In the genomic region with DNA sequence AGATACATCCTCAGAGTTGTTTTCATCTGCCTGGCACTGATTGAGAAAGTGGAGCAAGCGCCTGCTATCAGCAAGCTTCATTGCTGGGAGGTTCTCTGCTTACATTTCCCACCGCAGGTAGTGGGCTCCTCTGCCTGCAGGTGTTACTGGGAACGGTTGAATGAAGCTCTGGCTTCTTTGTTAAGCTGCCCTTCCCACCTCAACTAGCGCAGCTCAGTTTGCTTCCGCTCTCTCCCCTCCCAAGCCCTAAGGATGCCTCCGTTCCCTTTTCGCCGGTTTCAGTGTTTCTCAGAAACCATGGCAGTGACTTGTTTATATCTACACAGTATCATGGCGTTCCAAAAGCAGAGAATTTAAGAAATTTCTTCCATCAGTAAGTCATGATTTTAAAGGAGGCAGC, we compare ENCODE assay signal across 20 cellular contexts.
DNase-seq lines count a peak whose midpoint lies in the region; ATAC-seq, FAIRE-seq and TF ChIP-seq lines count a peak whose summit lies in the region.
"Had no signal": no experiment of that assay in that cellular context is flagged by ENCODE, and none has a peak within 500 bp of the region (broad histone marks: within the 10 kb centered on the region; RNA-seq: fewer than 3 reads in every experiment).

No MANE protein-coding gene starts in this region.

- no peak for FAIRE-seq in kidney (lab: Jason Lieb, UNC)
- FAIRE-seq: A204.1, GM12892 had no signal

- DNase-seq in GM23338 (ENCODE audit: low spot score): peak; percentile 70
- peak; percentile 32 for DNase-seq in WTC11 (ENCODE audit: low spot score)
- DNase-seq in kidney: peak; percentile 26
- DNase-seq in sciatic nerve (ENCODE audit: low spot score): no peak
- DNase-seq in NCI-H2081 (lab: John Stamatoyannopoulos, UW): no peak
- DNase-seq: IMR-90, Karpas-422, MM.1S, NCI-H187 treated with DMSO at 0.1 percent for 48 hours, NCI-H2171 treated with DMSO at 0.1 percent for 48 hours, NCI-H510A, NCI-H774, PC-9 had no signal

- no peak overlapping the region for H3K4me2 ChIP-seq in GM23338
- H3K4me2 ChIP-seq: PC-9 had no signal

- peak; percentile 84 for ATAC-seq in GM23338
- peak; percentile 79 for ATAC-seq in WTC11
- ATAC-seq in sciatic nerve: peak; percentile 41
- no peak for ATAC-seq in GM19467 (IDR thresholded peaks at IDR 0.05; ENCODE audit: unreplicated experiment)
- ATAC-seq in GM21367 (IDR thresholded peaks at IDR 0.05; ENCODE audit: unreplicated experiment): no peak
- no peak for ATAC-seq in GM21825 (IDR thresholded peaks at IDR 0.05; ENCODE audit: unreplicated experiment)

- H4K20me1 ChIP-seq in GM23338 (replicated peaks; ENCODE audit: insufficient read depth): no peaks in the 10 kb centered on the region

- H3K4me3 Mint-ChIP-seq in GM23338: no peak overlapping the region
- H3K4me3 Mint-ChIP-seq in WTC11: no peak overlapping the region

- no peaks in the 10 kb centered on the region for H3K36me3 ChIP-seq in GM23338 (ENCODE audit: insufficient read depth)
- H3K36me3 ChIP-seq in kidney (ENCODE audit: control insufficient read depth in 1 of 2, insufficient read depth in 2 of 2, low read length in 2 of 2): no peaks in the 10 kb centered on the region
- H3K36me3 ChIP-seq: HAP-1, SJSA1 had no signal

- POLR2A ChIA-PET in WTC11 (lab: Charles Lee): no interaction called here

- CTCF ChIA-PET in WTC11 (lab: Charles Lee): interaction anchor here (0.7 to 2.7 kb wide), 18 partner anchors 26 to 323 kb away, joined by 3 to 20 read pairs (median 5); no protein-coding TSS in a partner anchor

- no peak overlapping the region for H3K9ac ChIP-seq in kidney (ENCODE audit: low read length in 2 of 2)

- no peaks in the 10 kb centered on the region; the same call in 1 of the 2 replicates for H3K4me1 ChIP-seq in GM23338 (ENCODE audit: insufficient read depth)
- H3K4me1 ChIP-seq in kidney (ENCODE audit: control insufficient read depth in 1 of 2, insufficient read depth in 1 of 2, low read depth in 1 of 2, low read length in 2 of 2): no peaks in the 10 kb centered on the region
- H3K4me1 ChIP-seq: SJSA1 had no signal

- H3K4me1 Mint-ChIP-seq in GM23338 (peaks cover 20% of the 10 kb centered on the region; the same call in 2 of the 3 replicates), WTC11 (peaks cover 24% of the 10 kb centered on the region)

- H3F3A ChIP-seq in GM23338 (replicated peaks; ENCODE audit: low read depth): 0 out of 2 replicates have a peak, but pooled peaks cover 4% of the 10 kb centered on the region

- no peak overlapping the region for H3K4me3 ChIP-seq in GM23338
- H3K4me3 ChIP-seq in kidney (ENCODE audit: low read length in 2 of 2): no peak overlapping the region
- H3K4me3 ChIP-seq: HAP-1, PC-9, SJSA1 had no signal

- TF ChIP-seq CTCF in GM23338 (conservative IDR thresholded peaks at IDR 0.05; ENCODE audit: low read depth in 2 of 2) (no peak), WTC11 (IDR thresholded peaks at IDR 0.05) (no peak), kidney (IDR thresholded peaks at IDR 0.05; ENCODE audit: borderline replicate concordance, extremely low read depth, insufficient read depth) (no peak)

- H3K9me3 Mint-ChIP-seq in GM23338 (no peaks in the 10 kb centered on the region), WTC11 (no peaks in the 10 kb centered on the region)

- H2AFZ ChIP-seq in GM23338: no peak overlapping the region
- H2AFZ ChIP-seq: PC-9 had no signal

- no peaks in the 10 kb centered on the region for H3K9me3 ChIP-seq in kidney (ENCODE audit: control insufficient read depth in 1 of 2, low read length in 2 of 2)
- H3K9me3 ChIP-seq: HAP-1, SJSA1 had no signal

- H3K36me3 Mint-ChIP-seq in GM23338 (ENCODE audit: low read depth) (no peaks in the 10 kb centered on the region), WTC11 (no peaks in the 10 kb centered on the region)

- H3K79me2 ChIP-seq in GM23338 (replicated peaks; ENCODE audit: insufficient read depth): no peaks in the 10 kb centered on the region

- H3K27ac Mint-ChIP-seq in GM23338: no peak overlapping the region
- peak overlapping the region; percentile 55 for H3K27ac Mint-ChIP-seq in WTC11

- H3K27ac ChIP-seq in GM23338 (ENCODE audit: low read depth) (no peak overlapping the region), kidney (ENCODE audit: low read depth in 2 of 2, low read length in 2 of 2) (no peak overlapping the region)
- H3K27ac ChIP-seq: PC-9, SJSA1 had no signal

- no peaks in the 10 kb centered on the region for H3K27me3 ChIP-seq in GM23338 (ENCODE audit: insufficient read depth)
- H3K27me3 ChIP-seq: SJSA1 had no signal

- peaks cover 6% of the 10 kb centered on the region for H3K27me3 Mint-ChIP-seq in GM23338 (ENCODE audit: insufficient read depth, low read depth, poor library complexity)
- H3K27me3 Mint-ChIP-seq in WTC11 (ENCODE audit: low read depth): no peaks in the 10 kb centered on the region

- intact Hi-C loops in kidney (cut with DNase I): no loop called here
- intact Hi-C loops in sciatic nerve (cut with DNase I): no loop called here

- H3K9me2 ChIP-seq in GM23338 (ENCODE audit: insufficient read depth): no peaks in the 10 kb centered on the region

TF ChIP-seq in GM23338, 12 proteins besides CTCF, POLR2A, EP300 and RAD21 (continues in another document):
- TF ChIP-seq POLR2AphosphoS5 (IDR thresholded peaks at IDR 0.05; ENCODE audit: low read depth) (no peak), ZNF331 (CRISPR knock-in tag; IDR thresholded peaks at IDR 0.05; ENCODE audit: low read depth) (no peak), STAT1 (IDR thresholded peaks at IDR 0.05; ENCODE audit: unreplicated experiment) (no peak), EZH2 (IDR thresholded peaks at IDR 0.05; ENCODE audit: low read depth, unreplicated experiment) (no peak), ZNF114 (CRISPR knock-in tag; IDR thresholded peaks at IDR 0.05) (no peak), EZH2phosphoT487 (IDR thresholded peaks at IDR 0.05; ENCODE audit: unreplicated experiment) (no peak)
- TF ChIP-seq, protein P1, sequence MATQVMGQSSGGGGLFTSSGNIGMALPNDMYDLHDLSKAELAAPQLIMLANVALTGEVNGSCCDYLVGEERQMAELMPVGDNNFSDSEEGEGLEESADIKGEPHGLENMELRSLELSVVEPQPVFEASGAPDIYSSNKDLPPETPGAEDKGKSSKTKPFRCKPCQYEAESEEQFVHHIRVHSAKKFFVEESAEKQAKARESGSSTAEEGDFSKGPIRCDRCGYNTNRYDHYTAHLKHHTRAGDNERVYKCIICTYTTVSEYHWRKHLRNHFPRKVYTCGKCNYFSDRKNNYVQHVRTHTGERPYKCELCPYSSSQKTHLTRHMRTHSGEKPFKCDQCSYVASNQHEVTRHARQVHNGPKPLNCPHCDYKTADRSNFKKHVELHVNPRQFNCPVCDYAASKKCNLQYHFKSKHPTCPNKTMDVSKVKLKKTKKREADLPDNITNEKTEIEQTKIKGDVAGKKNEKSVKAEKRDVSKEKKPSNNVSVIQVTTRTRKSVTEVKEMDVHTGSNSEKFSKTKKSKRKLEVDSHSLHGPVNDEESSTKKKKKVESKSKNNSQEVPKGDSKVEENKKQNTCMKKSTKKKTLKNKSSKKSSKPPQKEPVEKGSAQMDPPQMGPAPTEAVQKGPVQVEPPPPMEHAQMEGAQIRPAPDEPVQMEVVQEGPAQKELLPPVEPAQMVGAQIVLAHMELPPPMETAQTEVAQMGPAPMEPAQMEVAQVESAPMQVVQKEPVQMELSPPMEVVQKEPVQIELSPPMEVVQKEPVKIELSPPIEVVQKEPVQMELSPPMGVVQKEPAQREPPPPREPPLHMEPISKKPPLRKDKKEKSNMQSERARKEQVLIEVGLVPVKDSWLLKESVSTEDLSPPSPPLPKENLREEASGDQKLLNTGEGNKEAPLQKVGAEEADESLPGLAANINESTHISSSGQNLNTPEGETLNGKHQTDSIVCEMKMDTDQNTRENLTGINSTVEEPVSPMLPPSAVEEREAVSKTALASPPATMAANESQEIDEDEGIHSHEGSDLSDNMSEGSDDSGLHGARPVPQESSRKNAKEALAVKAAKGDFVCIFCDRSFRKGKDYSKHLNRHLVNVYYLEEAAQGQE (IDR thresholded peaks at IDR 0.05; ENCODE audit: unreplicated experiment): no peak

TF ChIP-seq in WTC11, 78 proteins besides CTCF, POLR2A, EP300 and RAD21:
- 0 out of 2 replicates have a peak, but pooled peaks have one; percentile 19 for TF ChIP-seq ZBTB21 (CRISPR knock-in tag; IDR thresholded peaks at IDR 0.05; ENCODE audit: borderline replicate concordance)
- TF ChIP-seq, protein P2, sequence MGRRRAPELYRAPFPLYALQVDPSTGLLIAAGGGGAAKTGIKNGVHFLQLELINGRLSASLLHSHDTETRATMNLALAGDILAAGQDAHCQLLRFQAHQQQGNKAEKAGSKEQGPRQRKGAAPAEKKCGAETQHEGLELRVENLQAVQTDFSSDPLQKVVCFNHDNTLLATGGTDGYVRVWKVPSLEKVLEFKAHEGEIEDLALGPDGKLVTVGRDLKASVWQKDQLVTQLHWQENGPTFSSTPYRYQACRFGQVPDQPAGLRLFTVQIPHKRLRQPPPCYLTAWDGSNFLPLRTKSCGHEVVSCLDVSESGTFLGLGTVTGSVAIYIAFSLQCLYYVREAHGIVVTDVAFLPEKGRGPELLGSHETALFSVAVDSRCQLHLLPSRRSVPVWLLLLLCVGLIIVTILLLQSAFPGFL (CRISPR knock-in tag; IDR thresholded peaks at IDR 0.05; ENCODE audit: borderline replicate concordance): no peak

Comparison
In these comparisons a context has a peak if more than half of its experiments do, and no peak if none do; other contexts are left out.
1. ATAC-seq: peak in GM23338 (single experiment), WTC11 (single experiment) and sciatic nerve (single experiment); none in GM19467 (single experiment), GM21367 (single experiment) and GM21825 (single experiment).
2. DNase-seq: peak in GM23338 (single experiment), WTC11 (single experiment) and kidney (single experiment); none in sciatic nerve (single experiment) and NCI-H2081 (0 of 2).